ENCODE assay signal across 18 cellular contexts in the genomic region with DNA sequence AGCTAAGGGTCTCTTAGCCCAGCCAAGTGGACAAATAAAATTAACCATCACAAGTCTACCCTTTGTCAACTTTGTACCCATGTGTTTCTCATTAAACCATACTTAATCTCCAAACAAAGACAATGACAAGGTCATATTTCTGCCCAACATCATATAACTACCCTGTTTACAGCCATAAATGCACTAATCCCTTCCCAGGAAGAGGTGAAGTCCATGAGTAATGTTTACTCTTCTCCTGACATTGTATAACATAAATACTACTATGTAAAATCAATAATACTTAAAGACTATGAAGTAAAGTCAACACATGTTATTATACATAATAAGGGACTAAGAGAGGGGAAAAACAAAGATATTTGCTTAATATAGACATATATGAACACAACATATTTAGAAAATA.
"Had no signal": no experiment of that assay in that cellular context is flagged by ENCODE, and none has a peak within 500 bp of the region (broad histone marks: within the 10 kb centered on the region; RNA-seq: fewer than 3 reads in every experiment).

No MANE protein-coding gene starts in this region.

- H3K4me1 Mint-ChIP-seq: activated CD4-positive, alpha-beta T cell treated with anti-CD3 and anti-CD28 coated beads for 36 hours; memory B cell; naive B cell had no signal

- H3K36me3 ChIP-seq: cardiac muscle cell, gastrocnemius medialis, heart left ventricle, tibial artery had no signal

- H3K27me3 ChIP-seq: cardiac muscle cell, gastrocnemius medialis, heart left ventricle, tibial artery had no signal

- ATAC-seq: activated CD4-positive, alpha-beta T cell treated with anti-CD3 and anti-CD28 coated beads for 36 hours; activated naive CD4-positive, alpha-beta T cell treated with anti-CD3 and anti-CD28 coated beads, Interleukin-2, amount 50 U/mL, for 72 hours; esophagus mucosa; gastrocnemius medialis; heart left ventricle had no signal

- H3K4me1 ChIP-seq: gastrocnemius medialis, heart left ventricle, tibial artery had no signal

- H3K4me3 Mint-ChIP-seq: activated CD4-positive, alpha-beta T cell treated with anti-CD3 and anti-CD28 coated beads for 36 hours; dendritic cell treated with granulocyte-macrophage colony-stimulating factor and Interleukin-4, amounts not matched to agents 40 ng/mL and 50 ng/mL, for 4 days; memory B cell; naive B cell; neural crest cell had no signal

- H3K9me3 ChIP-seq: gastrocnemius medialis, heart left ventricle, tibial artery had no signal

- H3K4me3 ChIP-seq: cardiac muscle cell, gastrocnemius medialis, heart left ventricle, tibial artery had no signal

- DNase-seq: activated CD4-positive, alpha-beta T cell treated with anti-CD3 and anti-CD28 coated beads for 36 hours; activated CD4-positive, alpha-beta T cell treated with anti-CD3 and anti-CD28 coated beads, Interleukin-2, amount 50 U/mL, for 48 hours; activated gamma-delta T cell; amniotic stem cell; effector CD8-positive, alpha-beta T cell; gastrocnemius medialis; heart left ventricle; kidney glomerular epithelial cell; naive B cell; stimulated activated CD4-positive, alpha-beta T cell treated with anti-CD3 and anti-CD28 coated beads, Interleukin-2, amount 100 ng/mL, for 24 hours; stimulated activated naive CD4-positive, alpha-beta T cell treated with Interleukin-2 at 50 U/mL for 16 hours; tibial artery had no signal

- H3K27ac Mint-ChIP-seq: activated CD4-positive, alpha-beta T cell treated with anti-CD3 and anti-CD28 coated beads for 36 hours; activated naive CD4-positive, alpha-beta T cell treated with anti-CD3 and anti-CD28 coated beads, Interleukin-2, amount 50 U/mL, for 72 hours; dendritic cell treated with granulocyte-macrophage colony-stimulating factor and Interleukin-4, amounts not matched to agents 40 ng/mL and 50 ng/mL, for 4 days; memory B cell; naive B cell had no signal

- H3K27ac ChIP-seq: cardiac muscle cell, gastrocnemius medialis, heart left ventricle, tibial artery had no signal

- H3K36me3 Mint-ChIP-seq: memory B cell, naive B cell had no signal

- H3K9me3 Mint-ChIP-seq: activated naive CD4-positive, alpha-beta T cell treated with anti-CD3 and anti-CD28 coated beads, Interleukin-2, amount 50 U/mL, for 72 hours; dendritic cell treated with granulocyte-macrophage colony-stimulating factor and Interleukin-4, amounts not matched to agents 40 ng/mL and 50 ng/mL, for 4 days; memory B cell; naive B cell had no signal

- H3K27me3 Mint-ChIP-seq: activated CD4-positive, alpha-beta T cell treated with anti-CD3 and anti-CD28 coated beads for 36 hours; dendritic cell treated with granulocyte-macrophage colony-stimulating factor and Interleukin-4, amounts not matched to agents 40 ng/mL and 50 ng/mL, for 4 days; naive B cell had no signal
